ENCODE assay signal across 17 cellular contexts in genomic region chr12:120159509-120160237, GRCh38. TPM values are rescaled to one million over a fixed set of nuclear protein-coding genes. Genes with fewer than 3 reads are reported as not detected.
A peak's percentile ranks its signal among the peaks of the same experiment; 100 is the strongest.
DNase-seq lines count a peak whose midpoint lies in the region; ATAC-seq, FAIRE-seq and TF ChIP-seq lines count a peak whose summit lies in the region.
"Had no signal": no experiment of that assay in that cellular context is flagged by ENCODE, and none has a peak within 500 bp of the region (broad histone marks: within the 10 kb centered on the region; RNA-seq: fewer than 3 reads in every experiment).

No MANE protein-coding gene starts in this region.

- no peak overlapping the region for H3K27ac ChIP-seq in HepG2 (ENCODE audit: extremely low read length, insufficient read depth, low read length)
- H3K27ac ChIP-seq in right lobe of liver, result no peak overlapping the region
- H3K27ac ChIP-seq in mesenchymal stem cell (ENCODE audit: low read length, poor library complexity, severe bottlenecking), result no peak overlapping the region
- no peak overlapping the region for H3K27ac ChIP-seq in aorta (ENCODE audit: low read depth in 1 of 2, low read length in 2 of 2)
- H3K27ac ChIP-seq in kidney (ENCODE audit: low read depth in 2 of 2, low read length in 2 of 2), result no peak overlapping the region
- H3K27ac ChIP-seq: SJCRH30 had no signal

- H3K4me3 ChIP-seq in HepG2 (replicated peaks in 1 of 3; ENCODE audit: insufficient read depth in 1 of 3, low read depth in 2 of 3, low read length in 3 of 3) (no peak overlapping the region), right lobe of liver (no peak overlapping the region), mesenchymal stem cell (ENCODE audit: insufficient read depth in 1 of 2, low read depth in 1 of 2, low read length in 2 of 2) (no peak overlapping the region), aorta (ENCODE audit: low read length in 2 of 2) (no peak overlapping the region), kidney (ENCODE audit: low read length in 2 of 2) (no peak overlapping the region), foreskin fibroblast (ENCODE audit: low read depth in 1 of 2, low read length in 2 of 2) (no peak overlapping the region)
- H3K4me3 ChIP-seq: HAP-1, SJCRH30 had no signal

- no peaks in the 10 kb centered on the region for H3K4me1 Mint-ChIP-seq in endothelial cell (ENCODE audit: unreplicated experiment)

- H2BK120ac ChIP-seq in mesenchymal stem cell (ENCODE audit: low read depth, low read length), result no peak overlapping the region

- H3K4me1 ChIP-seq in HepG2 (ENCODE audit: insufficient read depth, low read length) (peaks cover 9% of the 10 kb centered on the region; the same call in 1 of the 2 replicates), right lobe of liver (peaks cover 0 to 7% (median 0%) of the 10 kb centered on the region in 4 donors), mesenchymal stem cell (ENCODE audit: control insufficient read depth, insufficient read depth, low read depth, low read length) (no peaks in the 10 kb centered on the region), aorta (ENCODE audit: control insufficient read depth in 1 of 2, insufficient read depth in 2 of 2, low read length in 2 of 2) (no peaks in the 10 kb centered on the region), kidney (ENCODE audit: control insufficient read depth in 1 of 2, insufficient read depth in 1 of 2, low read depth in 1 of 2, low read length in 2 of 2) (no peaks in the 10 kb centered on the region)
- H3K4me1 ChIP-seq: HAP-1, SJCRH30 had no signal

- no peak overlapping the region for H3K18ac ChIP-seq in mesenchymal stem cell (ENCODE audit: low read depth in 1 of 2, low read length in 2 of 2)

- DNase-seq in HepG2 (ENCODE audit: low spot score) (no peak), right lobe of liver (no peak), endothelial cell (ENCODE audit: low spot score) (no peak), mesenchymal stem cell (no peak), aorta (no peak), kidney (no peak), foreskin fibroblast (no peak)
- DNase-seq: ACHN; CD4-positive, alpha-beta T cell; EL; NCI-H187 treated with DMSO at 0.1 percent for 48 hours; NCI-H345; NCI-H526 treated with DMSO at 0.1 percent for 48 hours; SJCRH30 had no signal

- no peak overlapping the region for H3K4ac ChIP-seq in mesenchymal stem cell (ENCODE audit: low read depth in 1 of 2, low read length in 2 of 2)

- H3K27me3 ChIP-seq in HepG2 (ENCODE audit: control insufficient read depth in 1 of 2, insufficient read depth in 2 of 2, low read length in 2 of 2), result no peaks in the 10 kb centered on the region
- H3K27me3 ChIP-seq in right lobe of liver, result no peaks in the 10 kb centered on the region
- no peaks in the 10 kb centered on the region for H3K27me3 ChIP-seq in mesenchymal stem cell (ENCODE audit: control insufficient read depth in 1 of 2, insufficient read depth in 1 of 2, low read length in 2 of 2)
- no peaks in the 10 kb centered on the region for H3K27me3 ChIP-seq in aorta (ENCODE audit: control insufficient read depth in 1 of 2, insufficient read depth in 2 of 2, low read length in 1 of 2)
- H3K27me3 ChIP-seq: SJCRH30 had no signal

- H3K9me3 ChIP-seq in HepG2 (ENCODE audit: low read length), result no peaks in the 10 kb centered on the region
- H3K9me3 ChIP-seq in right lobe of liver, result no peaks in the 10 kb centered on the region
- H3K9me3 ChIP-seq in mesenchymal stem cell (ENCODE audit: control insufficient read depth, low read length), result no peaks in the 10 kb centered on the region
- H3K9me3 ChIP-seq in aorta (ENCODE audit: control insufficient read depth, low read length), result no peaks in the 10 kb centered on the region
- no peaks in the 10 kb centered on the region for H3K9me3 ChIP-seq in kidney (ENCODE audit: control insufficient read depth in 1 of 2, low read length in 2 of 2)
- H3K9me3 ChIP-seq: HAP-1, SJCRH30 had no signal

- no peak for FAIRE-seq in HepG2 (lab: Jason Lieb, UNC)
- no peak for FAIRE-seq in kidney (lab: Jason Lieb, UNC)
- FAIRE-seq: GM19239 had no signal

- H3K14ac ChIP-seq in mesenchymal stem cell (ENCODE audit: low read length in 2 of 2), result no peak overlapping the region

- H3K9me3 Mint-ChIP-seq in endothelial cell (ENCODE audit: unreplicated experiment), result no peaks in the 10 kb centered on the region
- H3K9me3 Mint-ChIP-seq: CD4-positive, alpha-beta T cell had no signal

- TF ChIP-seq CTCF in HepG2 (CRISPR knock-in tag; IDR thresholded peaks at IDR 0.05), result no peak
- TF ChIP-seq CTCF in right lobe of liver (IDR thresholded peaks at IDR 0.05), result no peak
- no peak for TF ChIP-seq CTCF in endothelial cell (IDR thresholded peaks at IDR 0.05; ENCODE audit: unreplicated experiment)
- TF ChIP-seq CTCF in kidney (IDR thresholded peaks at IDR 0.05; ENCODE audit: borderline replicate concordance, extremely low read depth, insufficient read depth), result no peak
- no peak for TF ChIP-seq CTCF in foreskin fibroblast (IDR thresholded peaks at IDR 0.05; ENCODE audit: low read depth, low read length)

- POLR2A ChIA-PET in HepG2 (lab: Yijun Ruan, JAX), result interaction anchor here (1.1 kb wide), 1 partner anchor 22 kb away, joined by 3 read pairs; no protein-coding TSS in a partner anchor

- 97% methylated on average over 11 of the region's 12 CpGs for WGBS in HepG2 (ENCODE audit: low lambda C conversion rate)
- 67% methylated on average over 1 of the region's 12 CpGs for WGBS in right lobe of liver (ENCODE audit: insufficient coverage, low coverage, low lambda C conversion rate, missing lambda C conversion rate)
- 96% methylated on average over 11 of the region's 12 CpGs for WGBS in mesenchymal stem cell
- 94 to 95% methylated on average over 12 of the region's 12 CpGs for WGBS in aorta, 2 donors

- H3K23ac ChIP-seq in mesenchymal stem cell (ENCODE audit: low read length in 2 of 2), result no peak overlapping the region

- no peak overlapping the region for H2BK12ac ChIP-seq in mesenchymal stem cell (ENCODE audit: low read length in 2 of 2)

- H2BK15ac ChIP-seq in mesenchymal stem cell (ENCODE audit: low read depth, poor library complexity, severe bottlenecking), result no peak overlapping the region

- CTCF ChIA-PET in HepG2 (lab: Yijun Ruan, JAX; ENCODE audit: low intra/inter-chr PET ratio, low total read pairs), result no interaction called here

- H2AFZ ChIP-seq in HepG2 (ENCODE audit: low read length), result no peak overlapping the region
- H2AFZ ChIP-seq in mesenchymal stem cell (ENCODE audit: low read depth, low read length), result no peak overlapping the region

- H3K79me1 ChIP-seq in mesenchymal stem cell (replicated peaks; ENCODE audit: low read length, poor library complexity, severe bottlenecking), result peaks cover 46% of the 10 kb centered on the region

- H4K20me1 ChIP-seq in HepG2 (ENCODE audit: insufficient read depth, low read length), result no peaks in the 10 kb centered on the region

- no peak overlapping the region for H3K9ac ChIP-seq in HepG2 (ENCODE audit: insufficient read depth, low read depth, low read length)
- peak overlapping the region; percentile 38 for H3K9ac ChIP-seq in mesenchymal stem cell (ENCODE audit: low read length)
- no peak overlapping the region for H3K9ac ChIP-seq in kidney (ENCODE audit: low read length in 2 of 2)

- H3K4me3 Mint-ChIP-seq in endothelial cell (ENCODE audit: unreplicated experiment), result peak overlapping the region; percentile 51
- H3K4me3 Mint-ChIP-seq: CD4-positive, alpha-beta T cell had no signal

- no peak for TF ChIP-seq RAD21 in HepG2 (CRISPR knock-in tag; IDR thresholded peaks at IDR 0.05)

- intact Hi-C loops in HepG2 (cut with micrococcal nuclease; ENCODE audit: unreplicated experiment), result no loop called here
- intact Hi-C loops in right lobe of liver (cut with DNase I), result no loop called here
- intact Hi-C loops in aorta (cut with DNase I), result no loop called here
- intact Hi-C loops in kidney (cut with DNase I), result no loop called here

- no peak overlapping the region for H2BK5ac ChIP-seq in mesenchymal stem cell (ENCODE audit: low read depth, low read length, poor library complexity, severe bottlenecking)

- no peak overlapping the region for H4K91ac ChIP-seq in mesenchymal stem cell (ENCODE audit: low read length)

- ATAC-seq in HepG2 (no peak), right lobe of liver (no peak), aorta (ENCODE audit: low FRiP score) (peak; percentile 65), GM21723 (IDR thresholded peaks at IDR 0.05; ENCODE audit: unreplicated experiment) (no peak)

- H4K8ac ChIP-seq in mesenchymal stem cell (ENCODE audit: low read length), result peak overlapping the region; percentile 4

- no peaks in the 10 kb centered on the region for H3K79me2 ChIP-seq in HepG2 (ENCODE audit: insufficient read depth, low read length)

- H3K36me3 ChIP-seq in HepG2 (replicated peaks in 1 of 2; ENCODE audit: control insufficient read depth in 1 of 2, insufficient read depth in 2 of 2, low read length in 2 of 2) (peaks cover 74 to 97% of the 10 kb centered on the region in 2 experiments), right lobe of liver (peaks cover 0 to 87% (median 55%) of the 10 kb centered on the region in 4 donors), mesenchymal stem cell (ENCODE audit: control insufficient read depth in 1 of 2, insufficient read depth in 2 of 2, low read depth in 1 of 2, low read length in 2 of 2) (peaks cover 87 to 97% of the 10 kb centered on the region in 2 experiments), aorta (ENCODE audit: control insufficient read depth in 1 of 2, insufficient read depth in 2 of 2, low read length in 1 of 2) (peaks cover 8 to 21% of the 10 kb centered on the region in 2 donors), kidney (ENCODE audit: control insufficient read depth in 1 of 2, insufficient read depth in 2 of 2, low read length in 2 of 2) (peaks cover 67 to 75% of the 10 kb centered on the region in 2 donors)

- peaks cover 10% of the 10 kb centered on the region for H3K27me3 Mint-ChIP-seq in endothelial cell (ENCODE audit: unreplicated experiment)
- H3K27me3 Mint-ChIP-seq: CD4-positive, alpha-beta T cell had no signal

- TF ChIP-seq EP300 in HepG2 (IDR thresholded peaks at IDR 0.05; ENCODE audit: low read depth in 2 of 2, low read length in 2 of 2) (no peak), HepG2 (CRISPR knock-in tag; IDR thresholded peaks at IDR 0.05; ENCODE audit: borderline replicate concordance) (no peak)

- TF ChIP-seq POLR2A in HepG2 (IDR thresholded peaks at IDR 0.05; ENCODE audit: insufficient read depth in 1 of 2, low read depth in 2 of 2, low read length in 2 of 2) (0 out of 4 replicates have a peak, but pooled peaks of 1 of the 2 experiments have one; percentile 19), right lobe of liver (IDR thresholded peaks at IDR 0.05) (no peak)

- in situ Hi-C loops in HepG2 (cut with HindIII; ENCODE audit: extremely low pct_ligation_motif_present, low pct_unique_long_range_greater_than_20kb), result no loop called here

- H3K27ac Mint-ChIP-seq in endothelial cell (ENCODE audit: unreplicated experiment), result no peak overlapping the region
- H3K27ac Mint-ChIP-seq: CD4-positive, alpha-beta T cell had no signal

- H2AK5ac ChIP-seq in mesenchymal stem cell (ENCODE audit: low read length, severe bottlenecking), result no peak overlapping the region

- peaks cover 60% of the 10 kb centered on the region for H3K36me3 Mint-ChIP-seq in endothelial cell (ENCODE audit: low read depth, unreplicated experiment)

- no peak overlapping the region for H3K4me2 ChIP-seq in HepG2 (ENCODE audit: low read depth, low read length)
- no peak overlapping the region for H3K4me2 ChIP-seq in mesenchymal stem cell (ENCODE audit: low read length, poor library complexity, severe bottlenecking)

- no TSS peak for BruUV-seq in HepG2 (replicated peaks; lab: Mats Ljungman, UMichigan)

RNA-seq across cellular contexts. Expression of gene GCN1, which starts 34.8 kb away (rescaled TPM):
- total RNA-seq in HepG2 (2016; rRNA removed; fragmentation: Illumina TruSeq; extraction: Trizol) (66.7 and 83.0 TPM in 2 replicates), right lobe of liver (10 to 100 TPM; 29.9 to 62.8 (median 39.4) TPM), endothelial cell (ENCODE audit: unreplicated experiment) (54.0 TPM), aorta (10 to 100 TPM; 75.1 to 89.8 TPM), kidney (77.6 TPM)
- total RNA-seq in HepG2 (2016; cell fraction: cytosol; rRNA removed; fragmentation: Illumina TruSeq; extraction: Trizol; ENCODE audit: low read depth), result 59.7 and 67.2 TPM in 2 replicates
- 56.9 and 87.0 TPM in 2 replicates for total RNA-seq in HepG2 (2016; cell fraction: insoluble cytoplasmic fraction; rRNA removed; fragmentation: Illumina TruSeq; extraction: Trizol)
- total RNA-seq in HepG2 (2016; cell fraction: membrane; rRNA removed; fragmentation: Illumina TruSeq; extraction: Trizol), result 19.6 and 22.1 TPM in 2 replicates
- total RNA-seq in HepG2 (2016; cell fraction: nucleus; rRNA removed; fragmentation: Illumina TruSeq; extraction: Trizol), result 125 and 128 TPM in 2 replicates
- polyA plus RNA-seq in HepG2 (2011; rRNA removed) (55.3 and 58.2 TPM in 2 replicates), aorta (10 to 100 TPM in 1 of 2 donors, 1 to 10 TPM in 1; 6.4 to 22.1 TPM), kidney (ENCODE audit: insufficient read depth, low read depth, low replicate concordance) (12.2 TPM)
- 20.5 and 25.6 TPM in 2 replicates for polyA plus RNA-seq in HepG2 (2011; cell fraction: cytosol; rRNA removed)
- 394 and 725 TPM in 2 replicates for polyA plus RNA-seq in HepG2 (2011; cell fraction: nucleus; rRNA removed)
- polyA plus RNA-seq in HepG2 (2012), result 47.0 and 60.6 TPM in 2 replicates
- polyA plus RNA-seq in HepG2 (2016; cell fraction: cytosol; fragmentation: Illumina TruSeq; extraction: Trizol; ENCODE audit: low read depth), result 1.8 and 2.1 TPM in 2 replicates
- 33.5 and 45.5 TPM in 2 replicates for polyA plus RNA-seq in HepG2 (2016; cell fraction: insoluble cytoplasmic fraction; fragmentation: Illumina TruSeq; extraction: Trizol; ENCODE audit: low read depth)
- polyA plus RNA-seq in HepG2 (2016; cell fraction: membrane; fragmentation: Illumina TruSeq; extraction: Trizol; ENCODE audit: low read depth), result 4.1 and 5.4 TPM in 2 replicates
- 177 and 198 TPM in 2 replicates for polyA plus RNA-seq in HepG2 (2016; cell fraction: nucleus; fragmentation: Illumina TruSeq; extraction: Trizol; ENCODE audit: insufficient read depth, low read depth)
- 204 and 255 TPM in 2 replicates for polyA minus RNA-seq in HepG2 (2011; rRNA and poly(A)+ RNA removed; ENCODE audit: low replicate concordance)
- polyA minus RNA-seq in HepG2 (2011; cell fraction: cytosol; rRNA and poly(A)+ RNA removed), result 59.8 and 61.6 TPM in 2 replicates
- polyA minus RNA-seq in HepG2 (2011; cell fraction: nucleus; rRNA and poly(A)+ RNA removed), result 229 and 237 TPM in 2 replicates
- polyA plus RNA-seq in mesenchymal stem cell (2013, experiment 1 of 2), result 19.7 TPM
- polyA plus RNA-seq in mesenchymal stem cell (2013, experiment 2 of 2), result 17.3 TPM

RNA-seq across cellular contexts. Expression of gene RPLP0, which starts 41.2 kb away (rescaled TPM):
- total RNA-seq in HepG2 (2016; rRNA removed; fragmentation: Illumina TruSeq; extraction: Trizol) (2,915 and 3,025 TPM in 2 replicates), right lobe of liver (1,000 to 10,000 TPM in 2 of 6 experiments, 100 to 1,000 TPM in 4; 549 to 1,070 (median 665) TPM), endothelial cell (ENCODE audit: unreplicated experiment) (2,318 TPM), aorta (1,000 to 10,000 TPM; 1,136 to 1,236 TPM), kidney (1,384 TPM)
- 12,942 and 14,844 TPM in 2 replicates for total RNA-seq in HepG2 (2016; cell fraction: cytosol; rRNA removed; fragmentation: Illumina TruSeq; extraction: Trizol; ENCODE audit: low read depth)
- total RNA-seq in HepG2 (2016; cell fraction: insoluble cytoplasmic fraction; rRNA removed; fragmentation: Illumina TruSeq; extraction: Trizol), result 2,993 and 3,024 TPM in 2 replicates
- 11,359 and 11,757 TPM in 2 replicates for total RNA-seq in HepG2 (2016; cell fraction: membrane; rRNA removed; fragmentation: Illumina TruSeq; extraction: Trizol)
- 1,126 and 1,259 TPM in 2 replicates for total RNA-seq in HepG2 (2016; cell fraction: nucleus; rRNA removed; fragmentation: Illumina TruSeq; extraction: Trizol)
- polyA plus RNA-seq in HepG2 (2011; rRNA removed) (5,570 and 6,229 TPM in 2 replicates), aorta (1,000 to 10,000 TPM; 2,250 to 2,543 TPM), kidney (ENCODE audit: insufficient read depth, low read depth, low replicate concordance) (1,654 TPM)
- polyA plus RNA-seq in HepG2 (2011; cell fraction: cytosol; rRNA removed), result 8,040 and 9,457 TPM in 2 replicates
- polyA plus RNA-seq in HepG2 (2011; cell fraction: nucleus; rRNA removed), result 2,511 and 2,559 TPM in 2 replicates
- 2,582 and 3,579 TPM in 2 replicates for polyA plus RNA-seq in HepG2 (2012)
- polyA plus RNA-seq in HepG2 (2016; cell fraction: cytosol; fragmentation: Illumina TruSeq; extraction: Trizol; ENCODE audit: low read depth), result 15,203 and 16,637 TPM in 2 replicates
- 2,845 and 2,926 TPM in 2 replicates for polyA plus RNA-seq in HepG2 (2016; cell fraction: insoluble cytoplasmic fraction; fragmentation: Illumina TruSeq; extraction: Trizol; ENCODE audit: low read depth)
- polyA plus RNA-seq in HepG2 (2016; cell fraction: membrane; fragmentation: Illumina TruSeq; extraction: Trizol; ENCODE audit: low read depth), result 10,153 and 10,714 TPM in 2 replicates
- 1,939 and 1,982 TPM in 2 replicates for polyA plus RNA-seq in HepG2 (2016; cell fraction: nucleus; fragmentation: Illumina TruSeq; extraction: Trizol; ENCODE audit: insufficient read depth, low read depth)
- polyA minus RNA-seq in HepG2 (2011; rRNA and poly(A)+ RNA removed; ENCODE audit: low replicate concordance), result 4,147 and 6,586 TPM in 2 replicates
- polyA minus RNA-seq in HepG2 (2011; cell fraction: cytosol; rRNA and poly(A)+ RNA removed), result 1,238 and 1,297 TPM in 2 replicates
- 657 and 805 TPM in 2 replicates for polyA minus RNA-seq in HepG2 (2011; cell fraction: nucleus; rRNA and poly(A)+ RNA removed)
- polyA plus RNA-seq in mesenchymal stem cell (2013, experiment 1 of 2), result 3,349 TPM
- 3,313 TPM for polyA plus RNA-seq in mesenchymal stem cell (2013, experiment 2 of 2)

RNA-seq across cellular contexts. Expression of gene RAB35, which starts 43.1 kb away (rescaled TPM):
- total RNA-seq in HepG2 (2016; rRNA removed; fragmentation: Illumina TruSeq; extraction: Trizol) (25.9 and 29.1 TPM in 2 replicates), right lobe of liver (10 to 100 TPM; 11.7 to 22.1 (median 14.7) TPM), endothelial cell (ENCODE audit: unreplicated experiment) (76.4 TPM), aorta (10 to 100 TPM; 47.4 to 52.6 TPM), kidney (56.1 TPM)
- 3.9 and 4.0 TPM in 2 replicates for total RNA-seq in HepG2 (2016; cell fraction: cytosol; rRNA removed; fragmentation: Illumina TruSeq; extraction: Trizol; ENCODE audit: low read depth)
- total RNA-seq in HepG2 (2016; cell fraction: insoluble cytoplasmic fraction; rRNA removed; fragmentation: Illumina TruSeq; extraction: Trizol), result 24.8 and 29.3 TPM in 2 replicates
- total RNA-seq in HepG2 (2016; cell fraction: membrane; rRNA removed; fragmentation: Illumina TruSeq; extraction: Trizol), result 13.9 and 14.1 TPM in 2 replicates
- total RNA-seq in HepG2 (2016; cell fraction: nucleus; rRNA removed; fragmentation: Illumina TruSeq; extraction: Trizol), result 11.8 and 14.0 TPM in 2 replicates
- polyA plus RNA-seq in HepG2 (2011; rRNA removed) (25.2 and 32.2 TPM in 2 replicates), aorta (10 to 100 TPM; 15.7 to 23.7 TPM), kidney (ENCODE audit: insufficient read depth, low read depth, low replicate concordance) (23.2 TPM)
- 23.4 and 25.8 TPM in 2 replicates for polyA plus RNA-seq in HepG2 (2011; cell fraction: cytosol; rRNA removed)
- 23.2 and 27.6 TPM in 2 replicates for polyA plus RNA-seq in HepG2 (2011; cell fraction: nucleus; rRNA removed)
- polyA plus RNA-seq in HepG2 (2012), result 24.8 and 25.8 TPM in 2 replicates
- 4.8 and 4.9 TPM in 2 replicates for polyA plus RNA-seq in HepG2 (2016; cell fraction: cytosol; fragmentation: Illumina TruSeq; extraction: Trizol; ENCODE audit: low read depth)
- 33.1 and 35.6 TPM in 2 replicates for polyA plus RNA-seq in HepG2 (2016; cell fraction: insoluble cytoplasmic fraction; fragmentation: Illumina TruSeq; extraction: Trizol; ENCODE audit: low read depth)
- 10.1 and 11.5 TPM in 2 replicates for polyA plus RNA-seq in HepG2 (2016; cell fraction: membrane; fragmentation: Illumina TruSeq; extraction: Trizol; ENCODE audit: low read depth)
- 32.5 and 34.1 TPM in 2 replicates for polyA plus RNA-seq in HepG2 (2016; cell fraction: nucleus; fragmentation: Illumina TruSeq; extraction: Trizol; ENCODE audit: insufficient read depth, low read depth)
- polyA minus RNA-seq in HepG2 (2011; rRNA and poly(A)+ RNA removed; ENCODE audit: low replicate concordance), result 49.8 and 64.9 TPM in 2 replicates
- 17.8 and 21.5 TPM in 2 replicates for polyA minus RNA-seq in HepG2 (2011; cell fraction: cytosol; rRNA and poly(A)+ RNA removed)
- 8.6 and 10.9 TPM in 2 replicates for polyA minus RNA-seq in HepG2 (2011; cell fraction: nucleus; rRNA and poly(A)+ RNA removed)
- 43.5 TPM for polyA plus RNA-seq in mesenchymal stem cell (2013, experiment 1 of 2)
- 42.8 TPM for polyA plus RNA-seq in mesenchymal stem cell (2013, experiment 2 of 2)
